In the genomic region with DNA sequence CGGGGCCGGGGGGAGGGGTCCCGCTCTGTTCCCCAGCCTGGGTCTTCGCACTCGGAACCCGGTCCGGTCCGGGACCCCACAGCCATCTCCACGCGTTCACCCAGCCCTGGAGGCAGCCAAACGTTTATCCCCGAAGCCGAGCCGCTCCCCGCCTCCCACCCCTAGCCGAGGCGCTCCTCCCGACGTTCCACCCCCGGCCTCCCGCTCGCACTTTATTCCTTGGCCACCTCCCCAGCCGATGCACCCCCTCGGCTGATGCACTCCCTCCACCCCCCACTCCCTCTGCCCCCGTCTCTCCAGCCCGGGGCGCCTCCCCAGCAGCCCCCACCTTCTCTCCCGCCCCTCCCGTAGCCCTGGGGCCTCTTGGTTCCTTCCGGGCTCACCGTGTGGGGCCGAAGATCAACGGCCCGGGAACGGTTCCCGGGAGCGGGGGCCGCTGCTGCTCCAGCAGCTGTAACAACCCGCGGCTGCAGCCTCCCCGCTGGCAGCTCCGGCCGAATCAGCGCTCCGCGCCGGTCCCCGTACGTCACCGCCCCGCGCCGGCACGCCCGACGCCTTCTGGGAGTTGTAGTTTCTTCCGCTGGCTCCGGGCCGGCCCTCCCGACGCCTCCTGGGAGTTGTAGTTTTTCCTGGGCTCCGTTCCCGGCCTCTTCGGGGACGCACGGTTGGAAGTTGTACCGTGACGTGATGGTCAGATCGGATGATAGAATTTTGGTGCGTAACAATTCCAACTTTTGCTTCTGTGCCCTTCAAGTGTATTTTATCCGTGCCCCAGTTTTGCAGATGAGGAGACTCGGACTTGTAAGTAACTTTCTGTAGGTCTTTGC, we compare ENCODE assay signal across 1 cellular context.
TF ChIP-seq lines count a peak whose summit lies in the region.

A gene with protein sequence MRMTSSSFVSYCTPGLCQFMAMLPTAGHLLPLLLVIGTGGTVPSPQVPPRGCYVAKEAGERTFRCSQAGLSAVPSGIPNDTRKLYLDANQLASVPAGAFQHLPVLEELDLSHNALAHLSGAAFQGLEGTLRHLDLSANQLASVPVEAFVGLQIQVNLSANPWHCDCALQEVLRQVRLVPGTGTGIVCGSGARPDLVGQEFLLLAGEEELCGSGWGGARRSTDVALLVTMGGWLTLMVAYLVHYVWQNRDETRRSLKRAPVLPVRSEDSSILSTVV (plus strand): TSS at position 632 of the 827 bp plus-strand sequence. CDS start 13,792 bp downstream, outside the sequence.
A gene with protein sequence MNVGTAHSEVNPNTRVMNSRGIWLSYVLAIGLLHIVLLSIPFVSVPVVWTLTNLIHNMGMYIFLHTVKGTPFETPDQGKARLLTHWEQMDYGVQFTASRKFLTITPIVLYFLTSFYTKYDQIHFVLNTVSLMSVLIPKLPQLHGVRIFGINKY (minus strand): TSS at position 501 of the 827 bp plus-strand sequence. CDS start 3,398 bp downstream, outside the sequence.

TF ChIP-seq in K562, 482 proteins besides CTCF, POLR2A, EP300 and RAD21 (continued from another document and continues in another):
- TF ChIP-seq, protein P1, sequence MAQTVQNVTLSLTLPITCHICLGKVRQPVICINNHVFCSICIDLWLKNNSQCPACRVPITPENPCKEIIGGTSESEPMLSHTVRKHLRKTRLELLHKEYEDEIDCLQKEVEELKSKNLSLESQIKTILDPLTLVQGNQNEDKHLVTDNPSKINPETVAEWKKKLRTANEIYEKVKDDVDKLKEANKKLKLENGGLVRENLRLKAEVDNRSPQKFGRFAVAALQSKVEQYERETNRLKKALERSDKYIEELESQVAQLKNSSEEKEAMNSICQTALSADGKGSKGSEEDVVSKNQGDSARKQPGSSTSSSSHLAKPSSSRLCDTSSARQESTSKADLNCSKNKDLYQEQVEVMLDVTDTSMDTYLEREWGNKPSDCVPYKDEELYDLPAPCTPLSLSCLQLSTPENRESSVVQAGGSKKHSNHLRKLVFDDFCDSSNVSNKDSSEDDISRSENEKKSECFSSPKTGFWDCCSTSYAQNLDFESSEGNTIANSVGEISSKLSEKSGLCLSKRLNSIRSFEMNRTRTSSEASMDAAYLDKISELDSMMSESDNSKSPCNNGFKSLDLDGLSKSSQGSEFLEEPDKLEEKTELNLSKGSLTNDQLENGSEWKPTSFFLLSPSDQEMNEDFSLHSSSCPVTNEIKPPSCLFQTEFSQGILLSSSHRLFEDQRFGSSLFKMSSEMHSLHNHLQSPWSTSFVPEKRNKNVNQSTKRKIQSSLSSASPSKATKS (CRISPR knock-in tag; IDR thresholded peaks at IDR 0.05): no peak
- TF ChIP-seq CCAR2 (IDR thresholded peaks at IDR 0.05; ENCODE audit: low read depth, low read length) (no peak), KDM5B (IDR thresholded peaks at IDR 0.05; ENCODE audit: insufficient replicate concordance, low read depth, low read length) (peak; percentile 45), ZSCAN32 (CRISPR knock-in tag; IDR thresholded peaks at IDR 0.05) (no peak), POLR3A (IDR thresholded peaks at IDR 0.05; ENCODE audit: borderline replicate concordance, extremely low read depth, insufficient read depth, insufficient read length) (no peak), ZNF311 (CRISPR knock-in tag; IDR thresholded peaks at IDR 0.05) (peak; percentile 38; the same call in 1 of the 2 replicates), GABPB1 (CRISPR knock-in tag; IDR thresholded peaks at IDR 0.05) (peak; percentile 74), CC2D1A (IDR thresholded peaks at IDR 0.05) (no peak), TEAD2 (tag; IDR thresholded peaks at IDR 0.05) (no peak), NR2F6 (CRISPR knock-in tag; IDR thresholded peaks at IDR 0.05) (no peak), SAP30 (IDR thresholded peaks at IDR 0.05; ENCODE audit: borderline replicate concordance, insufficient read depth, low read depth, low read length, poor library complexity, severe bottlenecking) (no peak), PCBP1 (IDR thresholded peaks at IDR 0.05; ENCODE audit: low read depth, low read length, poor library complexity, severe bottlenecking) (peak; percentile 74), YBX1 (IDR thresholded peaks at IDR 0.05) (no peak), ZNF444 (CRISPR knock-in tag; IDR thresholded peaks at IDR 0.05) (no peak), KAT8 (IDR thresholded peaks at IDR 0.05; ENCODE audit: low read depth) (no peak), SRSF9 (IDR thresholded peaks at IDR 0.05; ENCODE audit: borderline replicate concordance, low read depth, low read length) (no peak), ZNF408 (CRISPR knock-in tag; IDR thresholded peaks at IDR 0.05; ENCODE audit: low read depth) (no peak), ZNF589 (CRISPR knock-in tag; IDR thresholded peaks at IDR 0.05; ENCODE audit: low read depth) (peak; percentile 89), LCOR (CRISPR knock-in tag; IDR thresholded peaks at IDR 0.05) (no peak), YY1 (IDR thresholded peaks at IDR 0.05; ENCODE audit: borderline replicate concordance in 1 of 3, control insufficient read depth in 1 of 3, extremely low read depth in 1 of 3, insufficient read depth in 3 of 3, insufficient read length in 1 of 3, insufficient replicate concordance in 2 of 3, low read depth in 1 of 3, low read length in 2 of 3) (peak in 2 of 3 experiments; percentile 68 to 77), SIN3B (IDR thresholded peaks at IDR 0.05; ENCODE audit: low read depth) (peak; percentile 55), ZNF707 (CRISPR knock-in tag; conservative IDR thresholded peaks at IDR 0.05) (no peak), GTF2E2 (tag; IDR thresholded peaks at IDR 0.05) (no peak), SMAD4 (CRISPR knock-in tag; conservative IDR thresholded peaks at IDR 0.05) (peak; percentile 55; the same call in 1 of the 2 replicates), NEUROD1 (IDR thresholded peaks at IDR 0.05; ENCODE audit: borderline replicate concordance, low read depth, low read length, partially characterized antibody) (no peak), HDAC6 (IDR thresholded peaks at IDR 0.05; ENCODE audit: low read depth, low read length) (no peak), KLF1 (tag; IDR thresholded peaks at IDR 0.05) (no peak), GATAD2A (IDR thresholded peaks at IDR 0.05) (no peak), ZNF764 (CRISPR knock-in tag; IDR thresholded peaks at IDR 0.05; ENCODE audit: low read depth) (no peak), ATF1 (CRISPR knock-in tag; IDR thresholded peaks at IDR 0.05) (peak; percentile 97), ATF1 (tag; IDR thresholded peaks at IDR 0.05) (peak; percentile 100), MED1 (CRISPR knock-in tag; IDR thresholded peaks at IDR 0.05; ENCODE audit: borderline replicate concordance) (no peak), ZNF316 (IDR thresholded peaks at IDR 0.05) (no peak), ZNF274 (IDR thresholded peaks at IDR 0.05; ENCODE audit: borderline replicate concordance, low read depth, low read length) (no peak), FOXK1 (CRISPR knock-in tag; IDR thresholded peaks at IDR 0.05; ENCODE audit: borderline replicate concordance) (no peak), NR3C1 (CRISPR knock-in tag; IDR thresholded peaks at IDR 0.05) (no peak), ESRRA (IDR thresholded peaks at IDR 0.05; ENCODE audit: borderline replicate concordance, low read depth) (no peak; the same call in 1 of the 2 replicates), HNRNPK (IDR thresholded peaks at IDR 0.05; ENCODE audit: low read depth, low read length, poor library complexity, severe bottlenecking) (no peak), CREBBP (IDR thresholded peaks at IDR 0.05; ENCODE audit: low read depth, low read length) (no peak), TBP (optimal IDR thresholded peaks at IDR 0.05; ENCODE audit: low read depth, low read length) (no peak), JUND (IDR thresholded peaks at IDR 0.05; ENCODE audit: borderline replicate concordance, low read depth, low read length) (peak; percentile 66; the same call in 1 of the 2 replicates), JUND (tag; IDR thresholded peaks at IDR 0.05; ENCODE audit: borderline replicate concordance, low read depth, low read length) (peak; percentile 26; the same call in 1 of the 3 replicates), CBFA2T2 (conservative IDR thresholded peaks at IDR 0.05) (no peak), PHB (CRISPR knock-in tag; IDR thresholded peaks at IDR 0.05) (no peak), SMARCE1 (IDR thresholded peaks at IDR 0.05) (no peak; the same call in 1 of the 2 replicates)
- TF ChIP-seq, protein P2, sequence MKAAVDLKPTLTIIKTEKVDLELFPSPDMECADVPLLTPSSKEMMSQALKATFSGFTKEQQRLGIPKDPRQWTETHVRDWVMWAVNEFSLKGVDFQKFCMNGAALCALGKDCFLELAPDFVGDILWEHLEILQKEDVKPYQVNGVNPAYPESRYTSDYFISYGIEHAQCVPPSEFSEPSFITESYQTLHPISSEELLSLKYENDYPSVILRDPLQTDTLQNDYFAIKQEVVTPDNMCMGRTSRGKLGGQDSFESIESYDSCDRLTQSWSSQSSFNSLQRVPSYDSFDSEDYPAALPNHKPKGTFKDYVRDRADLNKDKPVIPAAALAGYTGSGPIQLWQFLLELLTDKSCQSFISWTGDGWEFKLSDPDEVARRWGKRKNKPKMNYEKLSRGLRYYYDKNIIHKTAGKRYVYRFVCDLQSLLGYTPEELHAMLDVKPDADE (conservative IDR thresholded peaks at IDR 0.05; ENCODE audit: control insufficient read depth, low read depth, low read length): peak; percentile 100
- TF ChIP-seq, protein P3, sequence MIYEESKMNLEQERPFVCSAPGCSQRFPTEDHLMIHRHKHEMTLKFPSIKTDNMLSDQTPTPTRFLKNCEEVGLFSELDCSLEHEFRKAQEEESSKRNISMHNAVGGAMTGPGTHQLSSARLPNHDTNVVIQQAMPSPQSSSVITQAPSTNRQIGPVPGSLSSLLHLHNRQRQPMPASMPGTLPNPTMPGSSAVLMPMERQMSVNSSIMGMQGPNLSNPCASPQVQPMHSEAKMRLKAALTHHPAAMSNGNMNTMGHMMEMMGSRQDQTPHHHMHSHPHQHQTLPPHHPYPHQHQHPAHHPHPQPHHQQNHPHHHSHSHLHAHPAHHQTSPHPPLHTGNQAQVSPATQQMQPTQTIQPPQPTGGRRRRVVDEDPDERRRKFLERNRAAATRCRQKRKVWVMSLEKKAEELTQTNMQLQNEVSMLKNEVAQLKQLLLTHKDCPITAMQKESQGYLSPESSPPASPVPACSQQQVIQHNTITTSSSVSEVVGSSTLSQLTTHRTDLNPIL (CRISPR knock-in tag; IDR thresholded peaks at IDR 0.05): no peak
- TF ChIP-seq, protein P4, sequence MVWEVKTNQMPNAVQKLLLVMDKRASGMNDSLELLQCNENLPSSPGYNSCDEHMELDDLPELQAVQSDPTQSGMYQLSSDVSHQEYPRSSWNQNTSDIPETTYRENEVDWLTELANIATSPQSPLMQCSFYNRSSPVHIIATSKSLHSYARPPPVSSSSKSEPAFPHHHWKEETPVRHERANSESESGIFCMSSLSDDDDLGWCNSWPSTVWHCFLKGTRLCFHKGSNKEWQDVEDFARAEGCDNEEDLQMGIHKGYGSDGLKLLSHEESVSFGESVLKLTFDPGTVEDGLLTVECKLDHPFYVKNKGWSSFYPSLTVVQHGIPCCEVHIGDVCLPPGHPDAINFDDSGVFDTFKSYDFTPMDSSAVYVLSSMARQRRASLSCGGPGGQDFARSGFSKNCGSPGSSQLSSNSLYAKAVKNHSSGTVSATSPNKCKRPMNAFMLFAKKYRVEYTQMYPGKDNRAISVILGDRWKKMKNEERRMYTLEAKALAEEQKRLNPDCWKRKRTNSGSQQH (CRISPR knock-in tag; IDR thresholded peaks at IDR 0.05): no peak
- TF ChIP-seq, protein P5, sequence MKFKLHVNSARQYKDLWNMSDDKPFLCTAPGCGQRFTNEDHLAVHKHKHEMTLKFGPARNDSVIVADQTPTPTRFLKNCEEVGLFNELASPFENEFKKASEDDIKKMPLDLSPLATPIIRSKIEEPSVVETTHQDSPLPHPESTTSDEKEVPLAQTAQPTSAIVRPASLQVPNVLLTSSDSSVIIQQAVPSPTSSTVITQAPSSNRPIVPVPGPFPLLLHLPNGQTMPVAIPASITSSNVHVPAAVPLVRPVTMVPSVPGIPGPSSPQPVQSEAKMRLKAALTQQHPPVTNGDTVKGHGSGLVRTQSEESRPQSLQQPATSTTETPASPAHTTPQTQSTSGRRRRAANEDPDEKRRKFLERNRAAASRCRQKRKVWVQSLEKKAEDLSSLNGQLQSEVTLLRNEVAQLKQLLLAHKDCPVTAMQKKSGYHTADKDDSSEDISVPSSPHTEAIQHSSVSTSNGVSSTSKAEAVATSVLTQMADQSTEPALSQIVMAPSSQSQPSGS (CRISPR knock-in tag; IDR thresholded peaks at IDR 0.05): no peak
- TF ChIP-seq, protein P6, sequence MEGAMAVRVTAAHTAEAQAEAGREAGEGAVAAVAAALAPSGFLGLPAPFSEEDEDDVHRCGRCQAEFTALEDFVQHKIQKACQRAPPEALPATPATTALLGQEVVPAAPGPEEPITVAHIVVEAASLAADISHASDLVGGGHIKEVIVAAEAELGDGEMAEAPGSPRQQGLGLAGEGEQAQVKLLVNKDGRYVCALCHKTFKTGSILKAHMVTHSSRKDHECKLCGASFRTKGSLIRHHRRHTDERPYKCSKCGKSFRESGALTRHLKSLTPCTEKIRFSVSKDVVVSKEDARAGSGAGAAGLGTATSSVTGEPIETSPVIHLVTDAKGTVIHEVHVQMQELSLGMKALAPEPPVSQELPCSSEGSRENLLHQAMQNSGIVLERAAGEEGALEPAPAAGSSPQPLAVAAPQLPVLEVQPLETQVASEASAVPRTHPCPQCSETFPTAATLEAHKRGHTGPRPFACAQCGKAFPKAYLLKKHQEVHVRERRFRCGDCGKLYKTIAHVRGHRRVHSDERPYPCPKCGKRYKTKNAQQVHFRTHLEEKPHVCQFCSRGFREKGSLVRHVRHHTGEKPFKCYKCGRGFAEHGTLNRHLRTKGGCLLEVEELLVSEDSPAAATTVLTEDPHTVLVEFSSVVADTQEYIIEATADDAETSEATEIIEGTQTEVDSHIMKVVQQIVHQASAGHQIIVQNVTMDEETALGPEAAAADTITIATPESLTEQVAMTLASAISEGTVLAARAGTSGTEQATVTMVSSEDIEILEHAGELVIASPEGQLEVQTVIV (CRISPR knock-in tag; IDR thresholded peaks at IDR 0.05; ENCODE audit: borderline replicate concordance): no peak
- TF ChIP-seq, protein P7, sequence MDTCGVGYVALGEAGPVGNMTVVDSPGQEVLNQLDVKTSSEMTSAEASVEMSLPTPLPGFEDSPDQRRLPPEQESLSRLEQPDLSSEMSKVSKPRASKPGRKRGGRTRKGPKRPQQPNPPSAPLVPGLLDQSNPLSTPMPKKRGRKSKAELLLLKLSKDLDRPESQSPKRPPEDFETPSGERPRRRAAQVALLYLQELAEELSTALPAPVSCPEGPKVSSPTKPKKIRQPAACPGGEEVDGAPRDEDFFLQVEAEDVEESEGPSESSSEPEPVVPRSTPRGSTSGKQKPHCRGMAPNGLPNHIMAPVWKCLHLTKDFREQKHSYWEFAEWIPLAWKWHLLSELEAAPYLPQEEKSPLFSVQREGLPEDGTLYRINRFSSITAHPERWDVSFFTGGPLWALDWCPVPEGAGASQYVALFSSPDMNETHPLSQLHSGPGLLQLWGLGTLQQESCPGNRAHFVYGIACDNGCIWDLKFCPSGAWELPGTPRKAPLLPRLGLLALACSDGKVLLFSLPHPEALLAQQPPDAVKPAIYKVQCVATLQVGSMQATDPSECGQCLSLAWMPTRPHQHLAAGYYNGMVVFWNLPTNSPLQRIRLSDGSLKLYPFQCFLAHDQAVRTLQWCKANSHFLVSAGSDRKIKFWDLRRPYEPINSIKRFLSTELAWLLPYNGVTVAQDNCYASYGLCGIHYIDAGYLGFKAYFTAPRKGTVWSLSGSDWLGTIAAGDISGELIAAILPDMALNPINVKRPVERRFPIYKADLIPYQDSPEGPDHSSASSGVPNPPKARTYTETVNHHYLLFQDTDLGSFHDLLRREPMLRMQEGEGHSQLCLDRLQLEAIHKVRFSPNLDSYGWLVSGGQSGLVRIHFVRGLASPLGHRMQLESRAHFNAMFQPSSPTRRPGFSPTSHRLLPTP (IDR thresholded peaks at IDR 0.05; ENCODE audit: borderline replicate concordance, extremely low read depth, insufficient read length): no peak
